ENCODE assay signal across 10 cellular contexts in genomic region chr3:69081583-69082262, GRCh38. TPM values are rescaled to one million over a fixed set of nuclear protein-coding genes. Genes with fewer than 3 reads are reported as not detected.
DNase-seq lines count a peak whose midpoint lies in the region; ATAC-seq and TF ChIP-seq lines count a peak whose summit lies in the region.
"Had no signal": no experiment of that assay in that cellular context is flagged by ENCODE, and none has a peak within 500 bp of the region (broad histone marks: within the 10 kb centered on the region; RNA-seq: fewer than 3 reads in every experiment).

No MANE protein-coding gene starts in this region.

- H4K20me1 ChIP-seq in SU-DHL-6 (ENCODE audit: low read depth, low read length), result no peaks in the 10 kb centered on the region
- no peaks in the 10 kb centered on the region for H4K20me1 ChIP-seq in hepatocyte (ENCODE audit: insufficient read depth, poor library complexity, severe bottlenecking)

- H2AFZ ChIP-seq in SU-DHL-6 (ENCODE audit: low read depth, low read length, severe bottlenecking), result peak overlapping the region; percentile 88
- H2AFZ ChIP-seq in hepatocyte, result no peak overlapping the region

- 75 to 79% methylated on average over 5 of the region's 5 CpGs for WGBS in tibial nerve, 2 donors
- WGBS in hepatocyte (ENCODE audit: low lambda C conversion rate, missing lambda C conversion rate), result 63% methylated on average over 5 of the region's 5 CpGs

- TF ChIP-seq CTCF in cardiac muscle cell (IDR thresholded peaks at IDR 0.05; ENCODE audit: low read depth, low read length) (no peak), SU-DHL-6 (IDR thresholded peaks at IDR 0.05; ENCODE audit: insufficient read depth, low read length, poor library complexity, severe bottlenecking) (no peak), tibial nerve (IDR thresholded peaks at IDR 0.05) (no peak), hepatocyte (IDR thresholded peaks at IDR 0.05; ENCODE audit: poor library complexity) (no peak)

- H3F3A ChIP-seq in SU-DHL-6 (ENCODE audit: insufficient read depth), result peaks cover 40% of the 10 kb centered on the region

- H3K4me3 ChIP-seq in cardiac muscle cell (no peak overlapping the region), SU-DHL-6 (ENCODE audit: insufficient read depth, low read length, poor library complexity, severe bottlenecking) (no peak overlapping the region), tibial nerve (no peak overlapping the region), hepatocyte (no peak overlapping the region)

- H3K4me1 ChIP-seq in cardiac muscle cell (ENCODE audit: low read depth), result peaks cover 42% of the 10 kb centered on the region
- peaks cover 0 to 75% (median 56%) of the 10 kb centered on the region in 4 donors for H3K4me1 ChIP-seq in tibial nerve
- peaks cover 40% of the 10 kb centered on the region for H3K4me1 ChIP-seq in hepatocyte (ENCODE audit: insufficient read depth)

- no peaks in the 10 kb centered on the region for H3K9me3 ChIP-seq in cardiac muscle cell (ENCODE audit: low read depth)
- H3K9me3 ChIP-seq in SU-DHL-6 (ENCODE audit: insufficient read depth, low read length), result no peaks in the 10 kb centered on the region
- H3K9me3 ChIP-seq in tibial nerve, result no peaks in the 10 kb centered on the region
- H3K9me3 ChIP-seq in hepatocyte (ENCODE audit: low read depth), result no peaks in the 10 kb centered on the region

- no peak for TF ChIP-seq POLR2A in tibial nerve (IDR thresholded peaks at IDR 0.05)

- H3K9ac ChIP-seq in SU-DHL-6 (ENCODE audit: low read length), result peak overlapping the region; percentile 71

- TF ChIP-seq EP300 in tibial nerve (IDR thresholded peaks at IDR 0.05), result no peak

- H3K79me2 ChIP-seq in SU-DHL-6 (ENCODE audit: insufficient read depth, low read length), result peaks cover 53% of the 10 kb centered on the region
- peaks cover 47% of the 10 kb centered on the region for H3K79me2 ChIP-seq in hepatocyte

- no peaks in the 10 kb centered on the region for H3K9me2 ChIP-seq in SU-DHL-6 (replicated peaks; ENCODE audit: insufficient read depth, low read length)
- H3K9me2 ChIP-seq in hepatocyte (replicated peaks; ENCODE audit: insufficient read depth), result no peaks in the 10 kb centered on the region

- H3K36me3 ChIP-seq in cardiac muscle cell (no peaks in the 10 kb centered on the region), SU-DHL-6 (ENCODE audit: low read length) (no peaks in the 10 kb centered on the region; the same call in 1 of the 2 replicates), tibial nerve (peaks cover 0 to 1% (median 0%) of the 10 kb centered on the region in 3 donors), hepatocyte (replicated peaks; ENCODE audit: insufficient read depth, low read depth) (no peaks in the 10 kb centered on the region)

- H3K27ac ChIP-seq in cardiac muscle cell (peak overlapping the region; percentile 62), SU-DHL-6 (ENCODE audit: low read depth, low read length) (peak overlapping the region; percentile 92), tibial nerve (peak overlapping the region in 3 of 4 donors; percentile 45 to 97 (median 92)), hepatocyte (no peak overlapping the region)

- peak overlapping the region; percentile 80 for H3K4me2 ChIP-seq in SU-DHL-6 (ENCODE audit: low read depth, low read length, poor library complexity, severe bottlenecking)
- no peak overlapping the region for H3K4me2 ChIP-seq in hepatocyte

- ATAC-seq in Right ventricle myocardium inferior, result no peak
- no peak for ATAC-seq in activated CD4-positive, CD25-positive, alpha-beta regulatory T cell treated with anti-CD3 and anti-CD28 coated beads, Interleukin-2, amount 50 U/mL, for 24 hours

- DNase-seq in cardiac muscle cell (ENCODE audit: low read depth in 1 of 2, low spot score in 1 of 2) (no peak), Right ventricle myocardium inferior (ENCODE audit: missing footprints) (no peak), glomerular visceral epithelial cell (ENCODE audit: extremely low spot score) (peak; percentile 35), tibial nerve (ENCODE audit: low spot score in 2 of 2) (no peak), hepatocyte (ENCODE audit: low spot score) (no peak)
- DNase-seq in stimulated activated CD4-positive, alpha-beta T cell treated with anti-CD3 and anti-CD28 coated beads, Interleukin-1b, Interleukin-23, amount 100 ng/mL, for 48 hours, result no peak
- DNase-seq: activated CD4-positive, alpha-beta T cell treated with anti-CD3 and anti-CD28 coated beads for 1 hour; COR-L47 had no signal

- H3K27me3 ChIP-seq in cardiac muscle cell (no peaks in the 10 kb centered on the region), SU-DHL-6 (ENCODE audit: low read length) (no peaks in the 10 kb centered on the region), tibial nerve (no peaks in the 10 kb centered on the region), hepatocyte (no peaks in the 10 kb centered on the region)

- intact Hi-C loops in Right ventricle myocardium inferior (cut with DNase I), result loop anchor here (2.0 kb wide), 1 partner anchor 39 kb away; no protein-coding TSS in a partner anchor

RNA-seq across cellular contexts. Expression of gene UBA3, which starts 1.6 kb away (rescaled TPM):
- total RNA-seq in cardiac muscle cell, result 73.7 and 97.0 TPM in 2 replicates
- polyA plus RNA-seq in cardiac muscle cell, result 116 and 118 TPM in 2 replicates
- total RNA-seq in Right ventricle myocardium inferior, result 89.1 TPM
- total RNA-seq in tibial nerve, result 10 to 100 TPM; 22.6 to 80.7 (median 50.8) TPM
- 59.4 and 59.8 TPM in 2 replicates for total RNA-seq in hepatocyte
- 43.3 and 58.5 TPM in 2 replicates for polyA plus RNA-seq in hepatocyte

RNA-seq across cellular contexts. Expression of gene ARL6IP5, which starts 3.0 kb away (rescaled TPM):
- total RNA-seq in cardiac muscle cell (83.2 and 174 TPM in 2 replicates), Right ventricle myocardium inferior (195 TPM), tibial nerve (100 to 1,000 TPM; 113 to 153 (median 133) TPM), hepatocyte (70.4 and 72.2 TPM in 2 replicates)
- polyA plus RNA-seq in cardiac muscle cell (235 and 247 TPM in 2 replicates), hepatocyte (103 and 116 TPM in 2 replicates)

RNA-seq across cellular contexts. Expression of gene TMF1, which starts 29.6 kb away (rescaled TPM):
- total RNA-seq in cardiac muscle cell, result 16.1 and 21.6 TPM in 2 replicates
- 18.4 and 24.1 TPM in 2 replicates for polyA plus RNA-seq in cardiac muscle cell
- total RNA-seq in Right ventricle myocardium inferior, result 19.2 TPM
- total RNA-seq in tibial nerve, result 10 to 100 TPM; 24.7 to 33.5 (median 33.0) TPM
- total RNA-seq in hepatocyte, result 32.0 and 39.6 TPM in 2 replicates
- polyA plus RNA-seq in hepatocyte, result 19.5 and 23.8 TPM in 2 replicates

RNA-seq across cellular contexts. Expression of gene LMOD3, which starts 40.7 kb away (rescaled TPM):
- total RNA-seq in cardiac muscle cell, result 0.11 and 0.18 TPM in 2 replicates
- polyA plus RNA-seq in cardiac muscle cell, result 0.22 and 0.61 TPM in 2 replicates
- 149 TPM for total RNA-seq in Right ventricle myocardium inferior
- total RNA-seq in tibial nerve, result not detected
- not detected in 2 replicates for total RNA-seq in hepatocyte
- polyA plus RNA-seq in hepatocyte, result not detected in 2 replicates
